11 cellular contexts compared by ENCODE assay signal in genomic region chr5:150035139-150035893, GRCh38. TPM values are rescaled to one million over a fixed set of nuclear protein-coding genes. Genes with fewer than 3 reads are reported as not detected.
A peak's percentile ranks its signal among the peaks of the same experiment; 100 is the strongest.
DNase-seq lines count a peak whose midpoint lies in the region; ATAC-seq, FAIRE-seq and TF ChIP-seq lines count a peak whose summit lies in the region.
"Had no signal": no experiment of that assay in that cellular context is flagged by ENCODE, and none has a peak within 500 bp of the region (broad histone marks: within the 10 kb centered on the region; RNA-seq: fewer than 3 reads in every experiment).

No MANE protein-coding gene starts in this region.

- H3K27ac ChIP-seq in ovary: no peak overlapping the region

- H3K4me1 ChIP-seq in ovary (ENCODE audit: insufficient read depth): no peaks in the 10 kb centered on the region

- TF ChIP-seq CTCF in ovary (IDR thresholded peaks at IDR 0.05): no peak

- TF ChIP-seq POLR2A in ovary (IDR thresholded peaks at IDR 0.05): no peak

- peaks cover 12 to 30% (median 25%) of the 10 kb centered on the region in 3 donors for H3K4me1 Mint-ChIP-seq in naive B cell
- H3K4me1 Mint-ChIP-seq: activated naive CD4-positive, alpha-beta T cell treated with anti-CD3 and anti-CD28 coated beads, Interleukin-2, amount 50 U/mL, for 24 hours had no signal

- H3K27ac Mint-ChIP-seq in naive B cell: peak overlapping the region; percentile 21 to 50 (median 42)
- H3K27ac Mint-ChIP-seq: T-helper 1 cell treated with Interleukin-12 subunit alpha and Interleukin-12 subunit beta and Interleukin-4 antibody, amounts not matched to agents 30 μg/mL and 1 μg/mL, for 36 hours had no signal

- H3K9me3 Mint-ChIP-seq in naive B cell: no peaks in the 10 kb centered on the region
- H3K9me3 Mint-ChIP-seq: activated naive CD4-positive, alpha-beta T cell treated with anti-CD3 and anti-CD28 coated beads, Interleukin-2, amount 50 U/mL, for 24 hours; T-helper 1 cell treated with Interleukin-12 subunit alpha and Interleukin-12 subunit beta and Interleukin-4 antibody, amounts not matched to agents 30 μg/mL and 1 μg/mL, for 36 hours had no signal

- intact Hi-C loops in ovary (cut with DNase I) (no loop called here), head of caudate nucleus (cut with DNase I) (no loop called here)

- TF ChIP-seq EP300 in ovary (IDR thresholded peaks at IDR 0.05): no peak

- in situ Hi-C loops in KBM-7 (cut with MboI; ENCODE audit: low pct_unique_long_range_greater_than_20kb, low sequenced_read_pairs): no loop called here

- H3K4me3 Mint-ChIP-seq in naive B cell: no peak overlapping the region
- H3K4me3 Mint-ChIP-seq: activated naive CD4-positive, alpha-beta T cell treated with anti-CD3 and anti-CD28 coated beads, Interleukin-2, amount 50 U/mL, for 24 hours; T-helper 1 cell treated with Interleukin-12 subunit alpha and Interleukin-12 subunit beta and Interleukin-4 antibody, amounts not matched to agents 30 μg/mL and 1 μg/mL, for 36 hours had no signal

- DNase-seq in GM19239 (ENCODE audit: insufficient read length, low spot score) (peak; percentile 20), KBM-7 (peak; percentile 62), naive B cell (peak; percentile 35), HK-2 (ENCODE audit: unreplicated experiment) (no peak), ovary (no peak), head of caudate nucleus (no peak)
- DNase-seq: mucosa of descending colon; stimulated activated CD4-positive, alpha-beta T cell treated with anti-CD3 and anti-CD28 coated beads, Interleukin-4, amount 100 ng/mL, for 4 hours had no signal

- H3K36me3 Mint-ChIP-seq in naive B cell: peaks cover 54 to 56% of the 10 kb centered on the region in 2 donors

- H3K9me3 ChIP-seq in ovary: no peaks in the 10 kb centered on the region
- H3K9me3 ChIP-seq: mucosa of descending colon had no signal

- H3K4me3 ChIP-seq in ovary: no peak overlapping the region
- H3K4me3 ChIP-seq: mucosa of descending colon had no signal

- ATAC-seq in HG02610 (IDR thresholded peaks at IDR 0.05; ENCODE audit: unreplicated experiment) (peak; percentile 90), naive B cell (ENCODE audit: low read depth in 2 of 2) (peak; percentile 85 to 94)

- H3K27me3 Mint-ChIP-seq in naive B cell: no peaks in the 10 kb centered on the region
- H3K27me3 Mint-ChIP-seq: activated naive CD4-positive, alpha-beta T cell treated with anti-CD3 and anti-CD28 coated beads, Interleukin-2, amount 50 U/mL, for 24 hours had no signal

- no peaks in the 10 kb centered on the region for H3K27me3 ChIP-seq in ovary

- 75 to 79% (median 77%) methylated on average over 7 of the region's 7 CpGs for WGBS in ovary, 3 donors

- no peaks in the 10 kb centered on the region for H3K36me3 ChIP-seq in ovary

- FAIRE-seq in GM19239 (lab: Jason Lieb, UNC): peak; percentile 74

RNA-seq across cellular contexts. Expression of gene HMGXB3, which starts 34.8 kb away (rescaled TPM):
- polyA plus RNA-seq in naive B cell (ENCODE audit: low read depth in 6 of 6) (10 to 100 TPM in 1 of 6 donors, 1 to 10 TPM in 5; 3.8 to 16.7 (median 9.0) TPM), ovary (10 to 100 TPM; 14.1 to 30.4 TPM)
- total RNA-seq in ovary: 10 to 100 TPM; 24.3 to 32.1 (median 28.1) TPM

RNA-seq across cellular contexts. Expression of gene TIGD6, which starts 34.9 kb away (rescaled TPM):
- polyA plus RNA-seq in naive B cell (ENCODE audit: low read depth in 6 of 6) (1 to 10 TPM; 3.4 to 6.4 (median 4.0) TPM), ovary (1 to 10 TPM; 4.2 to 7.6 TPM)
- 1 to 10 TPM; 2.0 to 6.1 (median 5.5) TPM for total RNA-seq in ovary

RNA-seq across cellular contexts. Expression of gene CSF1R, which starts 51.0 kb away (rescaled TPM):
- polyA plus RNA-seq in naive B cell (ENCODE audit: low read depth in 6 of 6) (1 to 10 TPM in 2 of 6 donors, under 1 TPM in 4; 0.20 to 1.5 (median 0.96) TPM), ovary (10 to 100 TPM in 1 of 2 donors, 1 to 10 TPM in 1; 8.1 to 41.9 TPM)
- total RNA-seq in ovary: 10 to 100 TPM in 5 of 7 donors, 1 to 10 TPM in 2; 7.6 to 25.3 (median 16.4) TPM

Comparison
In these comparisons a context has a peak if more than half of its experiments do, and no peak if none do; other contexts are left out.
1. DNase-seq: peak in GM19239 (single experiment), KBM-7 (single experiment) and naive B cell (single experiment); none in HK-2 (single experiment), ovary (0 of 5) and head of caudate nucleus (0 of 42).